In the genomic region with DNA sequence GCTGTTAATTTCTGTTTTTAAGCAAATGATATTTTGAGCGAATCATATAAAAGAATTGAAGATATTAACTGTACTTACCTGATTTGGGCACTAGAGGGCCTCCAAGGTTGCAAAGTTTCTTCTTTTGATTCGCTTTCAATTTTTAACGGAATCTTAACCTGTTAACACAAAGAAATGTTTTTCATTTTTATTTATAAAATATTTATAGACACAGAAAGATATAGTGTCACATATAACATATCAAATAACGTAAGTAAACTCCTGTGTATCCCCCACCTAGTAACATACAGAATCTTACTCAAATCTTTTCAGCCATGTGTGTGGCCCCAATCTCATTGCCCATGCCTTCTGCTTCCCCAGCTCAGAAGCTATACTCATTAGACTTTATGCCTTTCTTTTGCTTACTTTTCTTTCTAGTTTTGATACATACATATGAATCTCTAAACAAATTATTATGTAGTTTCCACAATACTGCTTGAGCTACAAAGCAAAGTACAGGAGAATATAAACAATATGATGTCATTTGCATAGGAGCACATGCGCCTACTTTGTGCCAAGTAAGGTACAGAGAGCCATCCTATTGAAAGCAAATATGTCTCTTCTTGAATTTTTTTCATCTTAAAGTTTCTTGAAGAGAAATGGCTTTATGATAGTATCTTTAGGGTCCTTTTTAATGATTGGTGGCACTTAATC, we compare ENCODE assay signal across 9 cellular contexts. TPM values are rescaled to one million over a fixed set of nuclear protein-coding genes. Genes with fewer than 3 reads are reported as not detected.
DNase-seq lines count a peak whose midpoint lies in the region; ATAC-seq and TF ChIP-seq lines count a peak whose summit lies in the region.
"Had no signal": no experiment of that assay in that cellular context is flagged by ENCODE, and none has a peak within 500 bp of the region (broad histone marks: within the 10 kb centered on the region; RNA-seq: fewer than 3 reads in every experiment).

No MANE protein-coding gene starts in this region.

- no peaks in the 10 kb centered on the region for H3K9me3 ChIP-seq in BLaER1
- H3K9me3 ChIP-seq in RWPE2 (ENCODE audit: severe bottlenecking), result no peaks in the 10 kb centered on the region

- H3K27ac Mint-ChIP-seq in neural crest cell (ENCODE audit: unreplicated experiment), result no peak overlapping the region

- H3K4me1 Mint-ChIP-seq in neural crest cell, result peaks cover 3% of the 10 kb centered on the region

- H3K4me3 ChIP-seq in BLaER1 (no peak overlapping the region), RWPE2 (ENCODE audit: severe bottlenecking) (no peak overlapping the region), dorsolateral prefrontal cortex (peak overlapping the region in 6 of 59 donors; percentile 12 to 28 (median 16))

- H3K4me1 ChIP-seq in BLaER1 (peaks cover 71% of the 10 kb centered on the region), RWPE2 (ENCODE audit: insufficient read depth, poor library complexity, severe bottlenecking) (no peaks in the 10 kb centered on the region)

- no peak overlapping the region for H3K9ac ChIP-seq in BLaER1

- H3K27me3 Mint-ChIP-seq in neural crest cell (ENCODE audit: low read depth), result no peaks in the 10 kb centered on the region

- no peak overlapping the region for H3K4me3 Mint-ChIP-seq in neural crest cell

- peak overlapping the region; percentile 83 for H3K4me2 ChIP-seq in BLaER1

- peaks cover 3% of the 10 kb centered on the region for H3K9me3 Mint-ChIP-seq in neural crest cell

- no peak for DNase-seq in RWPE2 (ENCODE audit: low spot score)
- DNase-seq in dorsolateral prefrontal cortex, result no peak
- DNase-seq in neural crest cell (ENCODE audit: low read depth, low spot score), result no peak
- DNase-seq in GF-D8 (lab: John Stamatoyannopoulos, UW), result no peak
- DNase-seq in germinal center (ENCODE audit: low spot score), result no peak

- no peaks in the 10 kb centered on the region for H3K27me3 ChIP-seq in BLaER1
- peaks cover 8% of the 10 kb centered on the region for H3K27me3 ChIP-seq in RWPE2 (ENCODE audit: insufficient read depth, poor library complexity, severe bottlenecking)
- H3K27me3 ChIP-seq in dorsolateral prefrontal cortex, result peaks cover 0 to 7% (median 0%) of the 10 kb centered on the region in 45 donors

- H4K20me1 ChIP-seq in BLaER1, result no peaks in the 10 kb centered on the region

- ATAC-seq in HG03432 (IDR thresholded peaks at IDR 0.05; ENCODE audit: unreplicated experiment), result peak; percentile 46
- no peak for ATAC-seq in RWPE2 (ENCODE audit: low read depth)

- no peaks in the 10 kb centered on the region for H3K36me3 ChIP-seq in BLaER1
- H3K36me3 ChIP-seq in RWPE2 (ENCODE audit: low read depth), result no peaks in the 10 kb centered on the region

- TF ChIP-seq CTCF in GM12872 (IDR thresholded peaks at IDR 0.05; ENCODE audit: insufficient read depth, low read depth, low read length), result peak; percentile 66; the same call in 2 of the 3 replicates
- TF ChIP-seq CTCF in RWPE2 (IDR thresholded peaks at IDR 0.05; ENCODE audit: poor library complexity, severe bottlenecking), result peak; percentile 82
- TF ChIP-seq CTCF in dorsolateral prefrontal cortex (IDR thresholded peaks at IDR 0.05 in 54 of 56, conservative IDR thresholded peaks at IDR 0.05 in 2 of 56; ENCODE audit: low read depth in 1 of 56, partially characterized antibody in 56 of 56), result peak; percentile 57 to 82 (median 73)
- TF ChIP-seq CTCF in neural crest cell (conservative IDR thresholded peaks at IDR 0.05), result peak; percentile 83

- intact Hi-C loops in dorsolateral prefrontal cortex (cut with DNase I), result loop anchor here in 1 of 2 donors (5.0 to 10.0 kb wide), 2 partner anchors 272 to 1020 kb away; no protein-coding TSS in a partner anchor

- H3K36me3 Mint-ChIP-seq in neural crest cell (ENCODE audit: low read depth), result no peaks in the 10 kb centered on the region

- H3K27ac ChIP-seq in BLaER1, result 0 out of 2 replicates have a peak overlapping the region, but pooled peaks have one; percentile 13
- no peak overlapping the region for H3K27ac ChIP-seq in RWPE2 (ENCODE audit: poor library complexity, severe bottlenecking)
- no peak overlapping the region for H3K27ac ChIP-seq in dorsolateral prefrontal cortex

RNA-seq across cellular contexts. Expression of a gene that starts 49.5 kb away (rescaled TPM):
- under 1 TPM in 5 of 120 experiments, not detected in 115; 0.42 to 0.86 (median 0.60) TPM for total RNA-seq in dorsolateral prefrontal cortex
- not detected in 2 replicates for total RNA-seq in neural crest cell
- total RNA-seq: T-helper 1 cell treated with Interleukin-12 subunit alpha and Interleukin-12 subunit beta and Interleukin-4 antibody, amounts not matched to agents 30 ng/mL and 1 ng/mL, for 36 hours had no signal
